In genomic region chr11:74331000-74331399, GRCh38 we compare ENCODE assay signal across 3 cellular contexts. TPM values are rescaled to one million over a fixed set of nuclear protein-coding genes. Genes with fewer than 3 reads are reported as not detected.
"Had no signal": no experiment of that assay in that cellular context is flagged by ENCODE, and none has a peak within 500 bp of the region (broad histone marks: within the 10 kb centered on the region; RNA-seq: fewer than 3 reads in every experiment).

No MANE protein-coding gene starts in this region.

RNA-seq across cellular contexts. Expression of gene P4HA3, which starts 19.6 kb away (rescaled TPM):
- total RNA-seq: OCI-LY7, Peyer's patch, Right ventricle myocardium superior had no signal
